Comparison of ENCODE assay signal across 22 cellular contexts in the genomic region with DNA sequence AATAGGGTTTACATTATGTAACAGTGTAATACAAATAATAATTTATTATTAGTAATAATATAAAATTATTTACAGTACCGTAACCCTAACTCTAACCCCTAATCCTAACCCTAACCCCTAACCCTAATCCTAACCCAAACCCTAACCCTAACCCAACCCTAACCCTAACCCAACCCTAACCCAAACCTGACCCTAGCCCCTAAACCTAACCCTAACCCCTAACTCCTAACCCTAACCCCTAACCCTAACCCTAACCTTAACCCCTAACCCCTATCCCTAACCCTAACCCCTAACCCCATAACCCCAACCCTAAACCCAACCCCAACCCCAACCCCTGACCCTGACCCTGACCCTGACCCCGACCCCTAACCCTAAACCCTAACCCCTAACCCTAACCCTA. TPM values are rescaled to one million over a fixed set of nuclear protein-coding genes. Genes with fewer than 3 reads are reported as not detected.
DNase-seq lines count a peak whose midpoint lies in the region; ATAC-seq and TF ChIP-seq lines count a peak whose summit lies in the region.
"Had no signal": no experiment of that assay in that cellular context is flagged by ENCODE, and none has a peak within 500 bp of the region (broad histone marks: within the 10 kb centered on the region; RNA-seq: fewer than 3 reads in every experiment).

No MANE protein-coding gene starts in this region.

- H3K9ac ChIP-seq in GM23248 = no peak overlapping the region
- H3K9ac ChIP-seq in endodermal cell (ENCODE audit: extremely low read depth, low read length, poor library complexity, severe bottlenecking) = no peak overlapping the region
- H3K9ac ChIP-seq: BLaER1 had no signal

- peaks cover 9% of the 10 kb centered on the region; the same call in 1 of the 2 replicates for H3F3A ChIP-seq in GM23248 (ENCODE audit: insufficient read depth)

- H3K9me3 ChIP-seq in GM23248 (ENCODE audit: low read depth) (no peaks in the 10 kb centered on the region), endodermal cell (ENCODE audit: control insufficient read depth, low read length) (peaks cover 4% of the 10 kb centered on the region)
- H3K9me3 ChIP-seq: BE2C, BLaER1 had no signal

- H3K36me3 Mint-ChIP-seq in endodermal cell (ENCODE audit: low read depth) = no peaks in the 10 kb centered on the region
- H3K36me3 Mint-ChIP-seq in activated T-cell treated with anti-CD3 and anti-CD28 coated beads, Interleukin-2, amount 50 U/mL, for 24 hours (ENCODE audit: low read depth) = no peaks in the 10 kb centered on the region
- H3K36me3 Mint-ChIP-seq: CD14-positive monocyte; CD4-positive, alpha-beta memory T cell; CD4-positive, CD25-positive, alpha-beta regulatory T cell; CD8-positive, alpha-beta memory T cell had no signal

- WGBS in GM23248 (ENCODE audit: low coverage in 1 of 2, low lambda C conversion rate in 2 of 2, missing lambda C conversion rate in 2 of 2), 2 experiments = 91 to 100% methylated on average over 1 to 2 of the region's 2 CpGs
- 73% methylated on average over 1 of the region's 2 CpGs; no CpG with 5 or more reads in 1 of the 2 experiments for WGBS in endodermal cell (ENCODE audit: insufficient coverage in 1 of 2, insufficient read length in 1 of 2), 2 experiments

- no peaks in the 10 kb centered on the region for H3K4me1 Mint-ChIP-seq in endodermal cell
- H3K4me1 Mint-ChIP-seq in activated T-cell treated with anti-CD3 and anti-CD28 coated beads, Interleukin-2, amount 50 U/mL, for 24 hours (ENCODE audit: low read depth) = no peaks in the 10 kb centered on the region
- H3K4me1 Mint-ChIP-seq: CD14-positive monocyte; CD4-positive, alpha-beta memory T cell; CD4-positive, CD25-positive, alpha-beta regulatory T cell; CD8-positive, alpha-beta memory T cell had no signal

- no peak overlapping the region for H2AFZ ChIP-seq in GM23248

- no peaks in the 10 kb centered on the region for H3K9me2 ChIP-seq in GM23248 (ENCODE audit: insufficient read depth)

- H3K36me3 ChIP-seq in GM23248 (ENCODE audit: low read depth) = no peaks in the 10 kb centered on the region
- no peaks in the 10 kb centered on the region for H3K36me3 ChIP-seq in endodermal cell (ENCODE audit: control insufficient read depth, insufficient read depth, low read length)
- H3K36me3 ChIP-seq: BE2C, BLaER1 had no signal

- H3K4me1 ChIP-seq in GM23248 (ENCODE audit: insufficient read depth) (peaks cover 14% of the 10 kb centered on the region), endodermal cell (ENCODE audit: control insufficient read depth, insufficient read depth, low read length) (no peaks in the 10 kb centered on the region)
- H3K4me1 ChIP-seq: BE2C, BLaER1 had no signal

- DNase-seq in GM23248 (no peak), endodermal cell (no peak)
- no peak for DNase-seq in activated T-cell treated with anti-CD3 and anti-CD28 coated beads, Interleukin-2, amount 50 U/mL, for 24 hours
- DNase-seq: 8988T; ACHN; BE2C; C1 segment of cervical spinal cord; CD4-positive, alpha-beta memory T cell; CD4-positive, CD25-positive, alpha-beta regulatory T cell; CD8-positive, alpha-beta memory T cell; COR-L47; DMS 273 treated with DMSO at 0.1 percent for 48 hours; DMS153; DMS53; DMS79; EL; GDM1 had no signal

- peak overlapping the region; percentile 41 for H3K4me3 Mint-ChIP-seq in endodermal cell
- no peak overlapping the region for H3K4me3 Mint-ChIP-seq in activated T-cell treated with anti-CD3 and anti-CD28 coated beads, Interleukin-2, amount 50 U/mL, for 24 hours
- H3K4me3 Mint-ChIP-seq: CD14-positive monocyte; CD4-positive, CD25-positive, alpha-beta regulatory T cell had no signal

- H3K27me3 Mint-ChIP-seq in endodermal cell (ENCODE audit: insufficient read depth) = no peaks in the 10 kb centered on the region
- no peaks in the 10 kb centered on the region for H3K27me3 Mint-ChIP-seq in activated T-cell treated with anti-CD3 and anti-CD28 coated beads, Interleukin-2, amount 50 U/mL, for 24 hours
- H3K27me3 Mint-ChIP-seq: CD4-positive, alpha-beta memory T cell; CD4-positive, CD25-positive, alpha-beta regulatory T cell; CD8-positive, alpha-beta memory T cell had no signal

- H3K4me2 ChIP-seq in GM23248 (ENCODE audit: unreplicated experiment) = no peak overlapping the region
- H3K4me2 ChIP-seq: BLaER1 had no signal

- no peak for TF ChIP-seq CTCF in endodermal cell (conservative IDR thresholded peaks at IDR 0.05)

- H3K9me3 Mint-ChIP-seq in endodermal cell = peaks cover 10% of the 10 kb centered on the region
- no peaks in the 10 kb centered on the region for H3K9me3 Mint-ChIP-seq in activated T-cell treated with anti-CD3 and anti-CD28 coated beads, Interleukin-2, amount 50 U/mL, for 24 hours
- H3K9me3 Mint-ChIP-seq: CD4-positive, CD25-positive, alpha-beta regulatory T cell had no signal

- H3K79me2 ChIP-seq in GM23248 (ENCODE audit: insufficient read depth) = no peaks in the 10 kb centered on the region

- no peaks in the 10 kb centered on the region for H4K20me1 ChIP-seq in GM23248 (ENCODE audit: insufficient read depth)
- H4K20me1 ChIP-seq: BLaER1 had no signal

- H3K27me3 ChIP-seq in GM23248 (replicated peaks; ENCODE audit: insufficient read depth) (no peaks in the 10 kb centered on the region), endodermal cell (ENCODE audit: control insufficient read depth, insufficient read depth, low read length, poor library complexity, severe bottlenecking) (no peaks in the 10 kb centered on the region)
- H3K27me3 ChIP-seq: BE2C, BLaER1 had no signal

- ATAC-seq in GM18858 (IDR thresholded peaks at IDR 0.05; ENCODE audit: unreplicated experiment) = no peak
- ATAC-seq in GM21786 (IDR thresholded peaks at IDR 0.05; ENCODE audit: unreplicated experiment) = no peak

- in situ Hi-C loops in GM23248 (cut with MboI) = no loop called here

- H3K4me3 ChIP-seq in GM23248 (no peak overlapping the region), endodermal cell (ENCODE audit: low read length) (no peak overlapping the region)

- H3K27ac ChIP-seq in GM23248 (peak overlapping the region; percentile 69; the same call in 1 of the 2 replicates), endodermal cell (ENCODE audit: low read depth, low read length) (no peak overlapping the region)
- H3K27ac ChIP-seq: BLaER1 had no signal

- H3K27ac Mint-ChIP-seq in endodermal cell = no peak overlapping the region
- H3K27ac Mint-ChIP-seq in activated T-cell treated with anti-CD3 and anti-CD28 coated beads, Interleukin-2, amount 50 U/mL, for 24 hours = no peak overlapping the region
- H3K27ac Mint-ChIP-seq: CD14-positive monocyte; CD4-positive, alpha-beta memory T cell; CD4-positive, CD25-positive, alpha-beta regulatory T cell; CD8-positive, alpha-beta memory T cell had no signal

RNA-seq across cellular contexts. Expression of a gene that starts 45.7 kb away (rescaled TPM):
- total RNA-seq in GM23248 (2014; rRNA removed; shearing (Covaris generic)) = 1.4 and 4.3 TPM in 2 replicates
- 1.2 and 1.3 TPM in 2 replicates for polyA plus RNA-seq in GM23248 (2016; fragmentation: Nextera tagmentation; extraction: Ambion mirVana)
- 10 to 100 TPM; 49.9 to 56.9 TPM for total RNA-seq in endodermal cell
- polyA plus RNA-seq in endodermal cell (2013, experiment 1 of 2) = 5.0 TPM
- 5.8 TPM for polyA plus RNA-seq in endodermal cell (2013, experiment 2 of 2)
- total RNA-seq: CD8-positive, alpha-beta memory T cell; G401 had no signal
- polyA plus RNA-seq: CD14-positive monocyte had no signal
